Comparison of ENCODE assay signal across 37 cellular contexts in the genomic region with DNA sequence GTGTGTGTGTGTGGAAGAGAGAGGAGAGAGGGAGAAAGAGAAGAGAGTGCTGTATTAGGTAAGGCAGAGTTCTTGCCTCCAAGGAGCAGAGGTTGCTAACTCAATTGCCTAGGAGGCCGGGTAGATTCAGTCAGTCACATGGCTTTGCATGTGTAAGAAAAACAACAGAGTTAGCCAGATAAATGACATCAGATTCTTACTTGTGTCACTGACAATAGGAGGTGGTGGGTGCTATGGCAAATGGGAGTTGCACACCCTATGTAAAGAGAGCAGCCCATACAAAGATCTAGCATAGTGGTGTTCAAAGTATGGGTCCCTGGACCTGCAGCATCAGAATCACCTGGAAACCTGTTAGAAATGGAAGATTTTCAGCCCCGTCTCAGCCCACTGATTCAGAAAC.
"Had no signal": no experiment of that assay in that cellular context is flagged by ENCODE, and none has a peak within 500 bp of the region (broad histone marks: within the 10 kb centered on the region; RNA-seq: fewer than 3 reads in every experiment).

No MANE protein-coding gene starts in this region.

- H3K4me3 ChIP-seq: Peyer's patch had no signal

- ATAC-seq: activated CD8-positive, alpha-beta memory T cell treated with anti-CD3 and anti-CD28 coated beads, Interleukin-2, amount 10 ng/mL, durations not matched to agents 7 days and 5 days; PC-3; Right ventricle myocardium inferior; SK-N-SH treated with all-trans-retinoic acid at 6 μM for 48 hours; T-cell had no signal

- H3K9me3 ChIP-seq: Peyer's patch had no signal

- H3K27ac ChIP-seq: brain microvascular endothelial cell, KMS-11, Peyer's patch, RWPE1, WERI-Rb-1 had no signal

- H3K36me3 Mint-ChIP-seq: activated naive CD4-positive, alpha-beta T cell treated with anti-CD3 and anti-CD28 coated beads, Interleukin-2, amount 10 ng/mL, durations not matched to agents 7 days and 5 days had no signal

- H3K4me3 Mint-ChIP-seq: activated CD4-positive, alpha-beta memory T cell treated with anti-CD3 and anti-CD28 coated beads, Interleukin-2, amount 10 ng/mL, durations not matched to agents 7 days and 5 days; activated CD8-positive, alpha-beta memory T cell treated with anti-CD3 and anti-CD28 coated beads, Interleukin-2, amount 10 ng/mL, durations not matched to agents 7 days and 5 days; activated naive CD4-positive, alpha-beta T cell treated with anti-CD3 and anti-CD28 coated beads, Interleukin-2, amount 10 ng/mL, durations not matched to agents 7 days and 5 days; activated naive CD8-positive, alpha-beta T cell treated with anti-CD3 and anti-CD28 coated beads for 36 hours; T-cell had no signal

- H3K4me1 Mint-ChIP-seq: activated CD4-positive, alpha-beta memory T cell treated with anti-CD3 and anti-CD28 coated beads, Interleukin-2, amount 10 ng/mL, durations not matched to agents 7 days and 5 days; activated CD8-positive, alpha-beta memory T cell treated with anti-CD3 and anti-CD28 coated beads, Interleukin-2, amount 10 ng/mL, durations not matched to agents 7 days and 5 days; activated naive CD4-positive, alpha-beta T cell treated with anti-CD3 and anti-CD28 coated beads, Interleukin-2, amount 10 ng/mL, durations not matched to agents 7 days and 5 days; activated naive CD8-positive, alpha-beta T cell treated with anti-CD3 and anti-CD28 coated beads for 36 hours; T-cell had no signal

- H3K27me3 Mint-ChIP-seq: activated CD4-positive, alpha-beta memory T cell treated with anti-CD3 and anti-CD28 coated beads, Interleukin-2, amount 10 ng/mL, durations not matched to agents 7 days and 5 days; activated CD8-positive, alpha-beta memory T cell treated with anti-CD3 and anti-CD28 coated beads, Interleukin-2, amount 10 ng/mL, durations not matched to agents 7 days and 5 days; activated naive CD4-positive, alpha-beta T cell treated with anti-CD3 and anti-CD28 coated beads, Interleukin-2, amount 10 ng/mL, durations not matched to agents 7 days and 5 days; activated naive CD8-positive, alpha-beta T cell treated with anti-CD3 and anti-CD28 coated beads for 36 hours; T-cell had no signal

- H3K9ac ChIP-seq: KMS-11 had no signal

- H3K27ac Mint-ChIP-seq: activated CD4-positive, alpha-beta memory T cell treated with anti-CD3 and anti-CD28 coated beads, Interleukin-2, amount 10 ng/mL, durations not matched to agents 7 days and 5 days; activated CD8-positive, alpha-beta memory T cell treated with anti-CD3 and anti-CD28 coated beads, Interleukin-2, amount 10 ng/mL, durations not matched to agents 7 days and 5 days; activated naive CD4-positive, alpha-beta T cell treated with anti-CD3 and anti-CD28 coated beads, Interleukin-2, amount 10 ng/mL, durations not matched to agents 7 days and 5 days; activated naive CD8-positive, alpha-beta T cell treated with anti-CD3 and anti-CD28 coated beads for 36 hours; T-cell had no signal

- H3K4me2 ChIP-seq: KMS-11 had no signal

- H3K36me3 ChIP-seq: brain microvascular endothelial cell, Peyer's patch, WERI-Rb-1 had no signal

- H3K9me3 Mint-ChIP-seq: activated CD4-positive, alpha-beta memory T cell treated with anti-CD3 and anti-CD28 coated beads, Interleukin-2, amount 10 ng/mL, durations not matched to agents 7 days and 5 days; activated naive CD4-positive, alpha-beta T cell treated with anti-CD3 and anti-CD28 coated beads, Interleukin-2, amount 10 ng/mL, durations not matched to agents 7 days and 5 days; activated naive CD8-positive, alpha-beta T cell treated with anti-CD3 and anti-CD28 coated beads for 36 hours; T-cell had no signal

- H3K27me3 ChIP-seq: brain microvascular endothelial cell, Peyer's patch had no signal

- DNase-seq: activated CD4-positive, alpha-beta memory T cell treated with anti-CD3 and anti-CD28 coated beads, Interleukin-2, amount 10 ng/mL, durations not matched to agents 7 days and 5 days; activated CD4-positive, alpha-beta T cell treated with anti-CD3 and anti-CD28 coated beads for 1 hour; activated CD4-positive, alpha-beta T cell treated with anti-CD3 and anti-CD28 coated beads for 48 hours; activated CD4-positive, CD25-positive, alpha-beta regulatory T cell; activated CD8-positive, alpha-beta memory T cell treated with anti-CD3 and anti-CD28 coated beads for 24 hours; activated CD8-positive, alpha-beta memory T cell treated with anti-CD3 and anti-CD28 coated beads, Interleukin-2, amount 10 ng/mL, durations not matched to agents 7 days and 5 days; activated CD8-positive, alpha-beta memory T cell treated with anti-CD3 and anti-CD28 coated beads, Interleukin-2, amount 50 U/mL, for 48 hours; activated effector memory CD4-positive, alpha-beta T cell treated with Interleukin-2 at 50 U/mL for 16 hours; activated naive CD4-positive, alpha-beta T cell treated with anti-CD3 and anti-CD28 coated beads, Interleukin-2, amount 10 ng/mL, durations not matched to agents 7 days and 5 days; activated naive CD8-positive, alpha-beta T cell treated with anti-CD3 and anti-CD28 coated beads for 36 hours; activated T-cell treated with anti-CD3 and anti-CD28 coated beads, Interleukin-2, amount 50 U/mL, for 48 hours; amniotic stem cell; aorta; brain microvascular endothelial cell; central memory CD4-positive, alpha-beta T cell; MM.1S; MV-4-11; NCI-H1092; NCI-H1417; NCI-H187 treated with DMSO at 0.1 percent for 48 hours; NCI-H2081; NCI-H2171 treated with DMSO at 0.1 percent for 48 hours; NCI-H2227 treated with DMSO at 0.1 percent for 48 hours; NCI-H446; NCI-H510A treated with DMSO at 0.1 percent for 48 hours; NCI-H69; PC-3; Peyer's patch; SIG-M5; T-cell; T-helper 2 cell; T-helper 9 cell; WERI-Rb-1 had no signal
